8 cellular contexts compared by ENCODE assay signal in the genomic region with DNA sequence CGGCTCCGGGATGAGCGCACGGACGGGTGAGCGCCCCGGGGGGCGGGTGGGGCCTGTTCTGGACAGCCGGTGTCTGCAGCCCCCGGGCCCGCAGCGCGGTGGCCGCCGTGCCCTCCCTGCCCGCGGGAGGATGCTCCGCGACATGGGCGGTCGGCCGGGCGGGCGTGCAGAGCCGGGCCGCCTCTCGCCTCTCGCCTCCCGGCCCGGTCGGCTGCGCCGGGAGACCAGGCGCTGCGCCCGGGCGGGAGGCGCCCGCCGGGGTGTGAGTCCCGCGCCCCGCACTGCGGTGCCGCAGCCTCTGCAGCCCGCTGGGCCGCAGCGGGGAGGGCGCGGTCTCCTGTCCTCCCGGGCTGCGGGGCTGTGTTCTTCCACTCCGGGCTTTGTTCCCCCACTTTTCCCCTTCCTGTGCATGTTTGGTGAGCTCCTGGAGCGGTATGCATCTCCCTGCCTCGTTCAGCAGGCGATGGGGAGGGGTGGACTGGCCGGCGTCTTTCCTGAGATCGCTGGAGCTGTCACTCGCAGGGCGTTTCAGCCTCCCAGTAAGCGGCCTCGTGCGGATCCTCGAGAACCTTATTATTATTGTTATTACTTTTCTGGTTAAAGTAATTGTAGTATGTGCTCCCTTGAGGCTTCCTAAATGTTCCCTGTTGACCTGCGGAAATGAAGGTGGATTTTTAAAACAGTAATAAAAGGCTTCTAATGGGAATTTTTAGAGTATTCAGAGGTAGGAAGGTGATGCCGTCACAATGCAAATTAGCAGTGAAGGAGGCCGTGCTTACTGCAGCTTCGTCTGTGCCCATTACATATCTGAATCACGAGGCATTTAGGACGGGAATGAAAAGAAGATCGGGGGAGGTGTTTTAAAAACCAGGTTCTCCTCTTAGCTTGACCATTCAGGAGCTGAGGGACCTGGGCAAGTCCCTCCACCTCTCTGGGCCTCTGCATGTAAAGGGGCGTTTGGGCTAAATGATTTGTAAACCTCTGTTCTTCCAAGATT. TPM values are rescaled to one million over a fixed set of nuclear protein-coding genes. Genes with fewer than 3 reads are reported as not detected.
DNase-seq lines count a peak whose midpoint lies in the region; ATAC-seq, FAIRE-seq and TF ChIP-seq lines count a peak whose summit lies in the region.

No MANE protein-coding gene starts in this region.

- BruUV-seq in K562 (replicated peaks; lab: Mats Ljungman, UMichigan) = no TSS peak

- intact Hi-C loops in K562 (cut with micrococcal nuclease) = no loop called here

- TF ChIP-seq POLR2A in GM12891 (IDR thresholded peaks at IDR 0.05; ENCODE audit: low read depth, low read length) (no peak), K562 (conservative IDR thresholded peaks at IDR 0.05) (peak; percentile 61)

- peak overlapping the region; percentile 80 for H3K4me2 ChIP-seq in K562 (ENCODE audit: insufficient read depth, low read length)

- peak overlapping the region; percentile 16 to 90; a peak in 3 of 4 replicates for H3K9ac ChIP-seq in K562 (ENCODE audit: insufficient read depth in 1 of 2, low read depth in 2 of 2, low read length in 2 of 2)

- no peak for FAIRE-seq in GM12891 (lab: Jason Lieb, UNC)
- FAIRE-seq in K562 (lab: Jason Lieb, UNC) = peak; percentile 29

- in situ Hi-C loops in K562 (cut with MboI) = no loop called here

- TF ChIP-seq EP300 in K562 (IDR thresholded peaks at IDR 0.05; ENCODE audit: low read length) = no peak

- ATAC-seq in HG02840 (IDR thresholded peaks at IDR 0.05; ENCODE audit: low FRiP score, unreplicated experiment) (peak; percentile 32), K562 (peak; percentile 70), HG03439 (IDR thresholded peaks at IDR 0.05; ENCODE audit: unreplicated experiment) (no peak)

- H3K27me3 ChIP-seq in K562 (ENCODE audit: control insufficient read depth in 2 of 2, insufficient read depth in 2 of 2, low read length in 2 of 2) = no peaks in the 10 kb centered on the region; a peak in 1 of 5 replicates

- H3K4me1 ChIP-seq in K562 (replicated peaks in 1 of 2; ENCODE audit: control insufficient read depth in 2 of 2, insufficient read depth in 2 of 2, low read length in 2 of 2) = peaks cover 14 to 24% of the 10 kb centered on the region in 2 experiments; a peak in 4 of 5 replicates

- POLR2A ChIA-PET in K562 (lab: Yijun Ruan, JAX) = interaction anchor here (0.6 kb wide), 1 partner anchor 13 kb away, joined by 4 read pairs; no protein-coding TSS in a partner anchor

- H3K9me3 ChIP-seq in K562 (replicated peaks; ENCODE audit: control insufficient read depth, insufficient read depth, low read depth, low read length) = no peaks in the 10 kb centered on the region

- no peaks in the 10 kb centered on the region; the same call in 2 of the 3 replicates for H3K79me2 ChIP-seq in K562 (ENCODE audit: control insufficient read depth, insufficient read depth, low read length)

- no peak for TF ChIP-seq CTCF in 22Rv1 (IDR thresholded peaks at IDR 0.05)
- no peak for TF ChIP-seq CTCF in K562 (IDR thresholded peaks at IDR 0.05 in 2 of 3, conservative IDR thresholded peaks at IDR 0.05 in 1 of 3; ENCODE audit: insufficient read depth in 2 of 3, low read depth in 1 of 3, low read length in 3 of 3)

- DNase-seq in GM12891 (ENCODE audit: insufficient read length, low spot score) (peak; percentile 32), NCI-H748 treated with DMSO at 0.1 percent for 48 hours (lab: John Stamatoyannopoulos, UW) (peak; percentile 28), K562 (ENCODE audit: extremely low read depth in 1 of 4, low spot score in 3 of 4) (peak; percentile 43 to 67 (median 48)), iPS-NIHi7 (ENCODE audit: extremely low spot score) (peak; percentile 48)

- CTCF ChIA-PET in K562 (lab: Yijun Ruan, JAX; ENCODE audit: low intra/inter-chr PET ratio) = no interaction called here

- peak overlapping the region; percentile 91 for H2AFZ ChIP-seq in K562 (ENCODE audit: low read depth, low read length)

- H3K36me3 ChIP-seq in K562 (ENCODE audit: control insufficient read depth, insufficient read depth, low read length) = no peaks in the 10 kb centered on the region; the same call in 1 of the 3 replicates

- H3K27ac ChIP-seq in 22Rv1 (peak overlapping the region; percentile 38), K562 (ENCODE audit: extremely low read depth, low read depth, low read length) (no peak overlapping the region; the same call in 2 of the 3 replicates), skin epidermis (peak overlapping the region in 12 of 21 experiments; percentile 3 to 73 (median 47))

- WGBS in K562 (ENCODE audit: insufficient coverage, low coverage, missing lambda C conversion rate) = 2% methylated on average over 50 of the region's 73 CpGs

- no peaks in the 10 kb centered on the region for H4K20me1 ChIP-seq in K562 (replicated peaks; ENCODE audit: control insufficient read depth, insufficient read depth, low read length)

- H3K4me3 ChIP-seq in K562 = peak overlapping the region; percentile 64
- peak overlapping the region; percentile 50 to 90 (median 58) for H3K4me3 ChIP-seq in skin epidermis

- no peaks in the 10 kb centered on the region for H3K9me1 ChIP-seq in K562 (ENCODE audit: control insufficient read depth, insufficient read depth, low read length)

- TF ChIP-seq RAD21 in K562 (CRISPR knock-in tag; conservative IDR thresholded peaks at IDR 0.05 in 1 of 2, IDR thresholded peaks at IDR 0.05 in 1 of 2) = no peak

TF ChIP-seq in GM12891, 5 proteins besides CTCF, POLR2A, EP300 and RAD21:
- TF ChIP-seq PAX5 (IDR thresholded peaks at IDR 0.05; ENCODE audit: insufficient read depth, low read length, severe bottlenecking) = no peak
- no peak for TF ChIP-seq TAF1 (IDR thresholded peaks at IDR 0.05; ENCODE audit: low read depth, low read length)
- TF ChIP-seq POLR2AphosphoS5 (IDR thresholded peaks at IDR 0.05; ENCODE audit: low read depth, low read length) = peak; percentile 32; the same call in 1 of the 2 replicates
- TF ChIP-seq SPI1 (IDR thresholded peaks at IDR 0.05; ENCODE audit: low read depth, low read length) = no peak

TF ChIP-seq in K562, 482 proteins besides CTCF, POLR2A, EP300 and RAD21 (continues in another document):
- TF ChIP-seq TRIM28 (IDR thresholded peaks at IDR 0.05) = no peak
- TF ChIP-seq, protein P1, sequence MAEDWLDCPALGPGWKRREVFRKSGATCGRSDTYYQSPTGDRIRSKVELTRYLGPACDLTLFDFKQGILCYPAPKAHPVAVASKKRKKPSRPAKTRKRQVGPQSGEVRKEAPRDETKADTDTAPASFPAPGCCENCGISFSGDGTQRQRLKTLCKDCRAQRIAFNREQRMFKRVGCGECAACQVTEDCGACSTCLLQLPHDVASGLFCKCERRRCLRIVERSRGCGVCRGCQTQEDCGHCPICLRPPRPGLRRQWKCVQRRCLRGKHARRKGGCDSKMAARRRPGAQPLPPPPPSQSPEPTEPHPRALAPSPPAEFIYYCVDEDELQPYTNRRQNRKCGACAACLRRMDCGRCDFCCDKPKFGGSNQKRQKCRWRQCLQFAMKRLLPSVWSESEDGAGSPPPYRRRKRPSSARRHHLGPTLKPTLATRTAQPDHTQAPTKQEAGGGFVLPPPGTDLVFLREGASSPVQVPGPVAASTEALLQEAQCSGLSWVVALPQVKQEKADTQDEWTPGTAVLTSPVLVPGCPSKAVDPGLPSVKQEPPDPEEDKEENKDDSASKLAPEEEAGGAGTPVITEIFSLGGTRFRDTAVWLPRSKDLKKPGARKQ (CRISPR knock-in tag; IDR thresholded peaks at IDR 0.05) = no peak

RNA-seq across cellular contexts. Expression of a gene that starts 0.6 kb away (rescaled TPM):
- 1.5 TPM for polyA plus RNA-seq in GM12891 (2012; ENCODE audit: low read depth, missing spikeins)
- 3.1 and 8.1 TPM in 2 replicates for total RNA-seq in K562 (2011; cell fraction: chromatin; rRNA removed; ENCODE audit: low replicate concordance)
- 0.83 and 1.4 TPM in 2 replicates for total RNA-seq in K562 (2011; cell fraction: nucleolus; rRNA removed)
- 5.7 and 14.4 TPM in 2 replicates for total RNA-seq in K562 (2011; cell fraction: nucleoplasm; rRNA removed)
- total RNA-seq in K562 (2014; rRNA removed) (2.2 TPM in 2 replicates), K562 (2014; rRNA removed; fragmentation: Illumina TruSeq; extraction: Trizol) (3.8 and 4.8 TPM in 2 replicates), K562 (2015; rRNA removed; fragmentation: Illumina TruSeq; extraction: Trizol) (3.3 and 3.6 TPM in 2 replicates), K562 (2021) (3.2 and 3.4 TPM in 2 replicates)
- polyA plus RNA-seq in K562 (2011; rRNA removed) (2.3 and 3.6 TPM in 2 replicates), K562 (2014; fragmentation: Illumina TruSeq; extraction: Trizol) (2.7 and 3.0 TPM in 2 replicates), K562 (2014; fragmentation: Nextera tagmentation; extraction: Ambion mirVana) (under 1 TPM; 0.49 to 0.85 TPM), K562 (2014; rRNA removed) (2.1 and 3.3 TPM in 2 replicates)
- 0.57 and 1.1 TPM in 2 replicates for polyA plus RNA-seq in K562 (2011; cell fraction: cytosol; rRNA removed)
- 2.7 and 2.9 TPM in 2 replicates for polyA plus RNA-seq in K562 (2011; cell fraction: nucleus; rRNA removed)
- 1.7 and 4.4 TPM in 2 replicates for polyA plus RNA-seq in K562 (2012)
- 2.3 and 3.5 TPM in 2 replicates for polyA minus RNA-seq in K562 (2011; rRNA and poly(A)+ RNA removed)
- 0.91 and 1.7 TPM in 2 replicates for polyA minus RNA-seq in K562 (2011; cell fraction: cytosol; rRNA and poly(A)+ RNA removed)
- polyA minus RNA-seq in K562 (2011; cell fraction: nucleus; rRNA and poly(A)+ RNA removed) = 1.8 and 1.9 TPM in 2 replicates

RNA-seq across cellular contexts. Expression of a gene that starts 14.5 kb away (rescaled TPM):
- 13.8 TPM for polyA plus RNA-seq in GM12891 (2012; ENCODE audit: low read depth, missing spikeins)
- 2.4 and 7.0 TPM in 2 replicates for total RNA-seq in K562 (2011; cell fraction: chromatin; rRNA removed; ENCODE audit: low replicate concordance)
- total RNA-seq in K562 (2011; cell fraction: nucleolus; rRNA removed) = 2.8 and 3.2 TPM in 2 replicates
- total RNA-seq in K562 (2011; cell fraction: nucleoplasm; rRNA removed) = 3.1 and 5.4 TPM in 2 replicates
- 8.8 and 10.9 TPM in 2 replicates for total RNA-seq in K562 (2014; rRNA removed)
- total RNA-seq in K562 (2014; rRNA removed; fragmentation: Illumina TruSeq; extraction: Trizol) = 13.6 and 14.2 TPM in 2 replicates
- total RNA-seq in K562 (2015; rRNA removed; fragmentation: Illumina TruSeq; extraction: Trizol) = 11.2 and 11.3 TPM in 2 replicates
- 9.7 and 10.3 TPM in 2 replicates for total RNA-seq in K562 (2021)
- polyA plus RNA-seq in K562 (2011; rRNA removed) = 11.3 and 30.3 TPM in 2 replicates
- polyA plus RNA-seq in K562 (2011; cell fraction: cytosol; rRNA removed) = 6.9 and 16.4 TPM in 2 replicates
- 4.8 and 5.0 TPM in 2 replicates for polyA plus RNA-seq in K562 (2011; cell fraction: nucleus; rRNA removed)
- 11.4 and 11.6 TPM in 2 replicates for polyA plus RNA-seq in K562 (2012)
- 7.9 and 9.5 TPM in 2 replicates for polyA plus RNA-seq in K562 (2014; fragmentation: Illumina TruSeq; extraction: Trizol)
- 1 to 10 TPM; 4.3 to 4.8 TPM for polyA plus RNA-seq in K562 (2014; fragmentation: Nextera tagmentation; extraction: Ambion mirVana)
- polyA plus RNA-seq in K562 (2014; rRNA removed) = 9.8 and 10.7 TPM in 2 replicates
- 4.8 and 8.9 TPM in 2 replicates for polyA minus RNA-seq in K562 (2011; rRNA and poly(A)+ RNA removed)
- 2.9 and 6.2 TPM in 2 replicates for polyA minus RNA-seq in K562 (2011; cell fraction: cytosol; rRNA and poly(A)+ RNA removed)
- polyA minus RNA-seq in K562 (2011; cell fraction: nucleus; rRNA and poly(A)+ RNA removed) = 2.0 and 3.6 TPM in 2 replicates
